In genomic region chr2:211923019-211923418, GRCh38 we compare ENCODE assay signal across 29 cellular contexts.
"Had no signal": no experiment of that assay in that cellular context is flagged by ENCODE, and none has a peak within 500 bp of the region (broad histone marks: within the 10 kb centered on the region; RNA-seq: fewer than 3 reads in every experiment).

No MANE protein-coding gene starts in this region.

- H3K27ac Mint-ChIP-seq: natural killer cell; nephron; neural progenitor cell; progenitor cell of endocrine pancreas; stimulated activated effector memory CD8-positive, alpha-beta T cell treated with anti-CD3 and anti-CD28 coated beads, Interleukin-12 subunit alpha, Interleukin-12 subunit beta, amount 100 ng/mL, for 72 hours; stimulated activated naive B cell treated with anti-CD40 and anti-IgM and Interleukin-4, amounts not matched to agents 10 μg/mL and 1 μg/mL and 100 μg/mL, for 72 hours; stimulated activated naive CD8-positive, alpha-beta T cell treated with anti-CD3 and anti-CD28 coated beads, Interleukin-15, Interleukin-2, amounts not matched to agents 100 ng/mL and 50 ng/mL, for 24 hours had no signal

- H3K27ac ChIP-seq: neural progenitor cell, ovary, parathyroid adenoma, psoas muscle, right lobe of liver, sigmoid colon, stomach, thoracic aorta, thyroid gland, tibial nerve, upper lobe of left lung, vagina had no signal

- H3K36me3 Mint-ChIP-seq: natural killer cell; neural progenitor cell; stimulated activated effector memory CD8-positive, alpha-beta T cell treated with anti-CD3 and anti-CD28 coated beads, Interleukin-12 subunit alpha, Interleukin-12 subunit beta, amount 100 ng/mL, for 72 hours; stimulated activated naive B cell treated with anti-CD40 and anti-IgM and Interleukin-4, amounts not matched to agents 10 μg/mL and 1 μg/mL and 100 μg/mL, for 72 hours had no signal

- H3K27me3 ChIP-seq: neural progenitor cell, ovary, right lobe of liver, sigmoid colon, stomach, thyroid gland, tibial nerve, upper lobe of left lung, vagina had no signal

- H3K4me1 ChIP-seq: neural progenitor cell, parathyroid adenoma, right lobe of liver, sigmoid colon, stomach, thyroid gland, tibial nerve, upper lobe of left lung, vagina had no signal

- FAIRE-seq: small intestine, urothelium cell line had no signal

- ATAC-seq: natural killer cell; psoas muscle; right cardiac atrium; right lobe of liver; stimulated activated effector memory CD8-positive, alpha-beta T cell treated with anti-CD3 and anti-CD28 coated beads, Interleukin-12 subunit alpha, Interleukin-12 subunit beta, amount 100 ng/mL, for 72 hours; stimulated activated naive B cell treated with anti-CD40 and anti-IgM and Interleukin-4, amounts not matched to agents 10 μg/mL and 1 μg/mL and 100 μg/mL, for 72 hours had no signal

- H3K4me2 ChIP-seq: neural progenitor cell had no signal

- H3K79me2 ChIP-seq: parathyroid adenoma had no signal

- H3K4me1 Mint-ChIP-seq: natural killer cell; stimulated activated effector memory CD8-positive, alpha-beta T cell treated with anti-CD3 and anti-CD28 coated beads, Interleukin-12 subunit alpha, Interleukin-12 subunit beta, amount 100 ng/mL, for 72 hours; stimulated activated naive B cell treated with anti-CD40 and anti-IgM and Interleukin-4, amounts not matched to agents 10 μg/mL and 1 μg/mL and 100 μg/mL, for 72 hours had no signal

- H3K36me3 ChIP-seq: neural progenitor cell, ovary, right lobe of liver, sigmoid colon, stomach, thoracic aorta, thyroid gland, tibial nerve, upper lobe of left lung, vagina had no signal

- H3K9ac ChIP-seq: neural progenitor cell, parathyroid adenoma had no signal

- H2AFZ ChIP-seq: neural progenitor cell, parathyroid adenoma had no signal

- H3K4me3 ChIP-seq: neural progenitor cell, ovary, psoas muscle, right lobe of liver, sigmoid colon, stomach, thoracic aorta, thyroid gland, tibial nerve, upper lobe of left lung, vagina had no signal

- H3K4me3 Mint-ChIP-seq: natural killer cell; nephron; neural progenitor cell; stimulated activated effector memory CD8-positive, alpha-beta T cell treated with anti-CD3 and anti-CD28 coated beads, Interleukin-12 subunit alpha, Interleukin-12 subunit beta, amount 100 ng/mL, for 72 hours; stimulated activated naive B cell treated with anti-CD40 and anti-IgM and Interleukin-4, amounts not matched to agents 10 μg/mL and 1 μg/mL and 100 μg/mL, for 72 hours; stimulated activated naive CD8-positive, alpha-beta T cell treated with anti-CD3 and anti-CD28 coated beads, Interleukin-15, Interleukin-2, amounts not matched to agents 100 ng/mL and 50 ng/mL, for 24 hours had no signal

- DNase-seq: natural killer cell; occipital lobe; ovary; posterior cingulate gyrus; psoas muscle; right cardiac atrium; right lobe of liver; sigmoid colon; small intestine; stimulated activated CD4-positive, alpha-beta T cell treated with anti-CD3 and anti-CD28 coated beads, Interleukin-15, amount 100 ng/mL, for 24 hours; stimulated activated CD4-positive, alpha-beta T cell treated with anti-CD3 and anti-CD28 coated beads, Interleukin-2, amount 100 ng/mL, for 24 hours; stimulated activated CD4-positive, alpha-beta T cell treated with anti-CD3 and anti-CD28 coated beads, Interleukin-2, amount 100 ng/mL, for 48 hours; stimulated activated CD4-positive, alpha-beta T cell treated with anti-CD3 and anti-CD28 coated beads, Interleukin-4, amount 100 ng/mL, for 24 hours; stimulated activated naive B cell treated with anti-CD40 and anti-IgM and Interleukin-4, amounts not matched to agents 10 μg/mL and 1 μg/mL and 100 μg/mL, for 72 hours; stimulated activated naive CD4-positive, alpha-beta T cell treated with Interleukin-2 at 50 U/mL for 16 hours; stomach; thyroid gland; trophoblast cell; upper lobe of left lung had no signal

- H3K9me3 Mint-ChIP-seq: nephron; neural progenitor cell; stimulated activated naive B cell treated with anti-CD40 and anti-IgM and Interleukin-4, amounts not matched to agents 10 μg/mL and 1 μg/mL and 100 μg/mL, for 72 hours; stimulated activated naive CD8-positive, alpha-beta T cell treated with anti-CD3 and anti-CD28 coated beads, Interleukin-15, Interleukin-2, amounts not matched to agents 100 ng/mL and 50 ng/mL, for 24 hours had no signal

- H3K9me3 ChIP-seq: ovary, psoas muscle, right lobe of liver, sigmoid colon, stomach, thoracic aorta, thyroid gland, tibial nerve, upper lobe of left lung, vagina had no signal

- H3K27me3 Mint-ChIP-seq: progenitor cell of endocrine pancreas; stimulated activated naive B cell treated with anti-CD40 and anti-IgM and Interleukin-4, amounts not matched to agents 10 μg/mL and 1 μg/mL and 100 μg/mL, for 72 hours; stimulated activated naive CD8-positive, alpha-beta T cell treated with anti-CD3 and anti-CD28 coated beads, Interleukin-15, Interleukin-2, amounts not matched to agents 100 ng/mL and 50 ng/mL, for 24 hours had no signal
